In genomic region chr5:151492729-151493128, GRCh38 we compare ENCODE assay signal across 13 cellular contexts. TPM values are rescaled to one million over a fixed set of nuclear protein-coding genes. Genes with fewer than 3 reads are reported as not detected.
DNase-seq lines count a peak whose midpoint lies in the region; ATAC-seq and TF ChIP-seq lines count a peak whose summit lies in the region.
"Had no signal": no experiment of that assay in that cellular context is flagged by ENCODE, and none has a peak within 500 bp of the region (broad histone marks: within the 10 kb centered on the region; RNA-seq: fewer than 3 reads in every experiment).

No MANE protein-coding gene starts in this region.

- POLR2A ChIA-PET in RWPE1 (lab: Yijun Ruan, JAX; ENCODE audit: low non-redundant PET): no interaction called here
- POLR2A ChIA-PET in activated CD8-positive, alpha-beta T cell treated with anti-CD3 and anti-CD28 coated beads, Interleukin-2, amount 10 ng/mL, durations not matched to agents 7 days and 5 days (lab: Charles Lee): no interaction called here

- CTCF ChIA-PET in activated naive CD4-positive, alpha-beta T cell treated with anti-CD3 and anti-CD28 coated beads for 36 hours (lab: Charles Lee): no interaction called here
- CTCF ChIA-PET in RWPE1 (lab: Yijun Ruan, JAX): interaction anchor here (0.7 to 1.2 kb wide), 3 partner anchors 45 to 1846 kb away, joined by 4 read pairs; partner anchors contain the start of gene SLC36A1
- CTCF ChIA-PET in activated CD8-positive, alpha-beta T cell treated with anti-CD3 and anti-CD28 coated beads, Interleukin-2, amount 10 ng/mL, durations not matched to agents 7 days and 5 days (lab: Charles Lee): interaction anchor here (1.0 kb wide), 1 partner anchor 45 kb away, joined by 3 read pairs; the partner anchor contains the start of gene SLC36A1

- no peak for TF ChIP-seq CTCF in RWPE1 (conservative IDR thresholded peaks at IDR 0.05; ENCODE audit: low read depth)
- no peak for TF ChIP-seq CTCF in fibroblast of mammary gland (conservative IDR thresholded peaks at IDR 0.05; ENCODE audit: control insufficient read depth, insufficient read depth, low read depth, low read length)
- no peak for TF ChIP-seq CTCF in lower leg skin (IDR thresholded peaks at IDR 0.05)

- no peaks in the 10 kb centered on the region for H3K4me1 Mint-ChIP-seq in activated naive CD4-positive, alpha-beta T cell treated with anti-CD3 and anti-CD28 coated beads for 36 hours (ENCODE audit: low read depth)
- H3K4me1 Mint-ChIP-seq in activated CD8-positive, alpha-beta T cell treated with anti-CD3 and anti-CD28 coated beads, Interleukin-2, amount 10 ng/mL, durations not matched to agents 7 days and 5 days (ENCODE audit: low read depth): no peaks in the 10 kb centered on the region
- H3K4me1 Mint-ChIP-seq: activated naive CD4-positive, alpha-beta T cell treated with anti-CD3 and anti-CD28 coated beads, Interleukin-2, amount 50 U/mL, for 24 hours had no signal

- no peak overlapping the region for H3K27ac ChIP-seq in RWPE1

- H3K4me3 Mint-ChIP-seq in activated naive CD4-positive, alpha-beta T cell treated with anti-CD3 and anti-CD28 coated beads for 36 hours: no peak overlapping the region
- H3K4me3 Mint-ChIP-seq in activated CD8-positive, alpha-beta T cell treated with anti-CD3 and anti-CD28 coated beads, Interleukin-2, amount 10 ng/mL, durations not matched to agents 7 days and 5 days: no peak overlapping the region
- H3K4me3 Mint-ChIP-seq: activated naive CD4-positive, alpha-beta T cell treated with anti-CD3 and anti-CD28 coated beads, Interleukin-2, amount 50 U/mL, for 24 hours; nephron progenitor cell; T-helper 1 cell treated with Interleukin-12 subunit alpha and Interleukin-12 subunit beta and Interleukin-4 antibody, amounts not matched to agents 30 μg/mL and 1 μg/mL, for 36 hours had no signal

- ATAC-seq in activated CD8-positive, alpha-beta T cell treated with anti-CD3 and anti-CD28 coated beads, Interleukin-2, amount 10 ng/mL, durations not matched to agents 7 days and 5 days: no peak

- 66 to 70% methylated on average over 5 of the region's 5 CpGs for WGBS in lower leg skin, 2 donors

- no peaks in the 10 kb centered on the region for H3K9me3 Mint-ChIP-seq in activated naive CD4-positive, alpha-beta T cell treated with anti-CD3 and anti-CD28 coated beads for 36 hours
- no peaks in the 10 kb centered on the region for H3K9me3 Mint-ChIP-seq in activated CD8-positive, alpha-beta T cell treated with anti-CD3 and anti-CD28 coated beads, Interleukin-2, amount 10 ng/mL, durations not matched to agents 7 days and 5 days (ENCODE audit: insufficient read depth)
- H3K9me3 Mint-ChIP-seq: activated naive CD4-positive, alpha-beta T cell treated with anti-CD3 and anti-CD28 coated beads, Interleukin-2, amount 50 U/mL, for 24 hours; T-helper 1 cell treated with Interleukin-12 subunit alpha and Interleukin-12 subunit beta and Interleukin-4 antibody, amounts not matched to agents 30 μg/mL and 1 μg/mL, for 36 hours had no signal

- no peaks in the 10 kb centered on the region for H3K27me3 Mint-ChIP-seq in activated naive CD4-positive, alpha-beta T cell treated with anti-CD3 and anti-CD28 coated beads for 36 hours (ENCODE audit: low read depth)
- H3K27me3 Mint-ChIP-seq in activated CD8-positive, alpha-beta T cell treated with anti-CD3 and anti-CD28 coated beads, Interleukin-2, amount 10 ng/mL, durations not matched to agents 7 days and 5 days (ENCODE audit: low read depth): no peaks in the 10 kb centered on the region
- H3K27me3 Mint-ChIP-seq: activated naive CD4-positive, alpha-beta T cell treated with anti-CD3 and anti-CD28 coated beads, Interleukin-2, amount 50 U/mL, for 24 hours had no signal

- intact Hi-C loops in activated naive CD4-positive, alpha-beta T cell treated with anti-CD3 and anti-CD28 coated beads for 36 hours (cut with micrococcal nuclease): no loop called here
- intact Hi-C loops in lower leg skin (cut with DNase I; ENCODE audit: low total_unique reads): loop anchor here (10.0 kb wide), 1 partner anchor 48 kb away; the partner anchor contains the start of gene SLC36A1

- H3K27ac Mint-ChIP-seq in activated naive CD4-positive, alpha-beta T cell treated with anti-CD3 and anti-CD28 coated beads for 36 hours: no peak overlapping the region
- H3K27ac Mint-ChIP-seq in activated CD8-positive, alpha-beta T cell treated with anti-CD3 and anti-CD28 coated beads, Interleukin-2, amount 10 ng/mL, durations not matched to agents 7 days and 5 days: no peak overlapping the region
- H3K27ac Mint-ChIP-seq: activated naive CD4-positive, alpha-beta T cell treated with anti-CD3 and anti-CD28 coated beads, Interleukin-2, amount 50 U/mL, for 24 hours; nephron progenitor cell; T-helper 1 cell treated with Interleukin-12 subunit alpha and Interleukin-12 subunit beta and Interleukin-4 antibody, amounts not matched to agents 30 μg/mL and 1 μg/mL, for 36 hours had no signal

- TF ChIP-seq POLR2A in lower leg skin (IDR thresholded peaks at IDR 0.05): no peak

- H3K36me3 Mint-ChIP-seq in activated naive CD4-positive, alpha-beta T cell treated with anti-CD3 and anti-CD28 coated beads for 36 hours (ENCODE audit: low read depth): peaks cover 2% of the 10 kb centered on the region
- no peaks in the 10 kb centered on the region for H3K36me3 Mint-ChIP-seq in activated CD8-positive, alpha-beta T cell treated with anti-CD3 and anti-CD28 coated beads, Interleukin-2, amount 10 ng/mL, durations not matched to agents 7 days and 5 days (ENCODE audit: low read depth)

- peak; percentile 12 for DNase-seq in activated naive CD4-positive, alpha-beta T cell treated with anti-CD3 and anti-CD28 coated beads for 36 hours
- DNase-seq in activated naive CD4-positive, alpha-beta T cell (lab: John Stamatoyannopoulos, UW): no peak
- DNase-seq in RWPE1 (ENCODE audit: low spot score) (peak; percentile 52), fibroblast of mammary gland (ENCODE audit: low read depth) (peak; percentile 71), NCI-H82 (lab: John Stamatoyannopoulos, UW) (no peak), lower leg skin (ENCODE audit: low spot score in 2 of 2) (no peak)
- peak; percentile 14 for DNase-seq in stimulated activated CD4-positive, alpha-beta T cell treated with anti-CD3 and anti-CD28 coated beads, Interleukin-4, amount 100 ng/mL, for 1 hour
- no peak for DNase-seq in activated CD8-positive, alpha-beta T cell treated with anti-CD3 and anti-CD28 coated beads, Interleukin-2, amount 10 ng/mL, durations not matched to agents 7 days and 5 days
- DNase-seq: NCI-H2227 treated with DMSO at 0.1 percent for 48 hours, nephron progenitor cell had no signal

- H3K4me3 ChIP-seq in fibroblast of mammary gland (ENCODE audit: control insufficient read depth, low read depth, low read length) (no peak overlapping the region), lower leg skin (ENCODE audit: low read depth, poor library complexity, severe bottlenecking) (no peak overlapping the region)
- H3K4me3 ChIP-seq: BLaER1 treated with 17β-estradiol and CSF1 and Interleukin-3, amounts not matched to agents 10 nM and 100 nM had no signal

RNA-seq across cellular contexts. Expression of gene SLC36A1, which starts 45.3 kb away (rescaled TPM):
- 1 to 10 TPM; 2.6 to 3.1 TPM for total RNA-seq in activated naive CD4-positive, alpha-beta T cell treated with anti-CD3 and anti-CD28 coated beads for 36 hours
- 1 to 10 TPM; 6.6 to 7.7 TPM for total RNA-seq in activated CD8-positive, alpha-beta T cell treated with anti-CD3 and anti-CD28 coated beads, Interleukin-2, amount 10 ng/mL, durations not matched to agents 7 days and 5 days
- total RNA-seq in lower leg skin: 1 to 10 TPM; 4.8 to 7.0 (median 6.5) TPM

Comparison
In these comparisons a context has a peak if more than half of its experiments do, and no peak if none do; other contexts are left out.
1. DNase-seq: peak in activated naive CD4-positive, alpha-beta T cell treated with anti-CD3 and anti-CD28 coated beads for 36 hours (single experiment), RWPE1 (single experiment), fibroblast of mammary gland (single experiment) and stimulated activated CD4-positive, alpha-beta T cell treated with anti-CD3 and anti-CD28 coated beads, Interleukin-4, amount 100 ng/mL, for 1 hour (single experiment); none in activated naive CD4-positive, alpha-beta T cell (0 of 4), activated CD8-positive, alpha-beta T cell treated with anti-CD3 and anti-CD28 coated beads, Interleukin-2, amount 10 ng/mL, durations not matched to agents 7 days and 5 days (single experiment), NCI-H82 (single experiment) and lower leg skin (0 of 2).